19 cellular contexts compared by ENCODE assay signal in the genomic region with DNA sequence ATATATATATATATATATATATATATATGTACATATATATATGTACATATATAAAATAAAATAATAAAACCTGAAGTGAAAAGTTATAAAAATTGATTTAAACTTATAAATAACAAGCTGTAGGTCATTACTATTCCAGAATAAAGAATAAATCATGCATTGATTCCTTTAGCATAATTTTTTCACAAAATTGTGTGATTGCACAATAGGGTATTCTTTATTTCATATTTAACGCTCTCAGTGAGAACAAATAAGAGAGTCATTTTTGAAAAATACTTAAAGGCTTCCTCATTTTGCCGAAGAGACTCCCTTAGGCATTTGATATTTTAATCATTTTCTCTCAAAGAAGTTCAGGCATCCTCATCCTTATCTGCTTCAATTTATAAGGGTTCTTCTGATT.
"Had no signal": no experiment of that assay in that cellular context is flagged by ENCODE, and none has a peak within 500 bp of the region (broad histone marks: within the 10 kb centered on the region; RNA-seq: fewer than 3 reads in every experiment).

No MANE protein-coding gene starts in this region.

- H3K27ac Mint-ChIP-seq: IgD-negative memory B cell had no signal

- H3K36me3 Mint-ChIP-seq: IgD-negative memory B cell had no signal

- H3K4me2 ChIP-seq: SK-N-SH had no signal

- ATAC-seq: Panc1 had no signal

- H3K27ac ChIP-seq: RWPE1 had no signal

- DNase-seq: KBM-7, NCI-H1092, NCI-H1105 treated with DMSO at 0.1 percent for 48 hours, NCI-H1417 treated with DMSO at 0.1 percent for 48 hours, NCI-H146, NCI-H1694 treated with DMSO at 0.1 percent for 48 hours, NCI-H1930, NCI-H2081, NCI-H2107, NCI-H2227 treated with DMSO at 0.1 percent for 48 hours, NCI-H524, NCI-H526 treated with DMSO at 0.1 percent for 48 hours, NCI-H748 treated with DMSO at 0.1 percent for 48 hours, SHP77, SK-N-SH, T-helper 1 cell had no signal

- H3K9ac ChIP-seq: SK-N-SH had no signal

- H3K4me3 Mint-ChIP-seq: IgD-negative memory B cell had no signal

- H3K9me3 ChIP-seq: SK-N-SH had no signal
